In genomic region chr3:177787279-177788041, GRCh38 we compare ENCODE assay signal across 1 cellular context.
TF ChIP-seq lines count a peak whose summit lies in the region.

No MANE protein-coding gene starts in this region.

TF ChIP-seq in GM12878, 131 proteins besides CTCF, POLR2A, EP300 and RAD21 (continued from another document):
- TF ChIP-seq CUX1 (IDR thresholded peaks at IDR 0.05; ENCODE audit: insufficient replicate concordance, low read depth, low read length) = no peak
- TF ChIP-seq YBX1 (IDR thresholded peaks at IDR 0.05) = no peak
- no peak for TF ChIP-seq NR2C2 (IDR thresholded peaks at IDR 0.05; ENCODE audit: borderline replicate concordance, control insufficient read depth, insufficient read length, low read depth)
- TF ChIP-seq NBN (IDR thresholded peaks at IDR 0.05) = no peak
- no peak for TF ChIP-seq CHD1 (IDR thresholded peaks at IDR 0.05; ENCODE audit: low read depth, low read length)
- no peak for TF ChIP-seq BMI1 (IDR thresholded peaks at IDR 0.05; ENCODE audit: borderline replicate concordance)
- TF ChIP-seq FOXM1 (IDR thresholded peaks at IDR 0.05; ENCODE audit: low read depth, low read length) = no peak
- TF ChIP-seq NFIC (IDR thresholded peaks at IDR 0.05; ENCODE audit: low read depth, low read length) = 0 out of 2 replicates have a peak, but pooled peaks have one; percentile 27
- 0 out of 2 replicates have a peak, but pooled peaks have one; percentile 54 for TF ChIP-seq ATF2 (IDR thresholded peaks at IDR 0.05; ENCODE audit: low read length)
- TF ChIP-seq ZNF274 (IDR thresholded peaks at IDR 0.05; ENCODE audit: insufficient read depth, insufficient read length) = no peak
- peak; percentile 47; the same call in 1 of the 2 replicates for TF ChIP-seq IRF4 (IDR thresholded peaks at IDR 0.05; ENCODE audit: low read depth, low read length)
- no peak for TF ChIP-seq CHD2 (IDR thresholded peaks at IDR 0.05; ENCODE audit: borderline replicate concordance, low read depth, low read length)
- no peak for TF ChIP-seq ZBTB11 (CRISPR knock-in tag; IDR thresholded peaks at IDR 0.05)
- peak; percentile 64; the same call in 1 of the 2 replicates for TF ChIP-seq JUNB (IDR thresholded peaks at IDR 0.05)
